22 cellular contexts compared by ENCODE assay signal in the genomic region with DNA sequence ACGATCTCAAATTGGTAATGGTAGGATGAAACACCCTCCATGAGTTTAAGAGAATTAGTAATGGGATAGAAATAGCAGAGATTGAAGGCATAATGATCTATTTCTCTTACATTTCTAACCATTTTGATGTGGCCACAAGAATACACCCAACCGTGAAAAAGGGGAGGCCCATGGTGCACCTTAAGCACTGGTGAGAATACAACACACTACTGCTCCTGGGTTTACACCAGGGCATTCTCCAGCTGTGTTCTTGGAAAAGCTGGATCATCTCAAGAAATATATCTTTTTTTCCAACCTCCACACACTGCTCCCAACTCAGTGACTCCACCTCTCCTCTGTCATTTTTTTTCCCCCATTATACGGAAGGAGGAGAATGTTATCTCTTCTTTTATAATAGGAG. TPM values are rescaled to one million over a fixed set of nuclear protein-coding genes. Genes with fewer than 3 reads are reported as not detected.
DNase-seq lines count a peak whose midpoint lies in the region; ATAC-seq and TF ChIP-seq lines count a peak whose summit lies in the region.
"Had no signal": no experiment of that assay in that cellular context is flagged by ENCODE, and none has a peak within 500 bp of the region (broad histone marks: within the 10 kb centered on the region; RNA-seq: fewer than 3 reads in every experiment).

No MANE protein-coding gene starts in this region.

- no peak overlapping the region for H3K4me3 ChIP-seq in breast epithelium
- H3K4me3 ChIP-seq in OCI-LY3 (ENCODE audit: low read length), result no peak overlapping the region
- no peak overlapping the region for H3K4me3 ChIP-seq in hepatocyte
- no peak overlapping the region for H3K4me3 ChIP-seq in neural progenitor cell

- H3K27me3 Mint-ChIP-seq in MCF 10A (ENCODE audit: insufficient read depth, unreplicated experiment), result no peaks in the 10 kb centered on the region
- H3K27me3 Mint-ChIP-seq in neural progenitor cell (ENCODE audit: insufficient read depth, low read depth), result peaks cover 29% of the 10 kb centered on the region

- no peaks in the 10 kb centered on the region for H3K9me2 ChIP-seq in hepatocyte (replicated peaks; ENCODE audit: insufficient read depth)

- intact Hi-C loops in MCF 10A (cut with micrococcal nuclease), result loop anchor here (5.0 kb wide), 1 partner anchor 122 kb away; no protein-coding TSS in a partner anchor
- intact Hi-C loops in breast epithelium (cut with DNase I; ENCODE audit: low total_unique reads), result no loop called here

- no peaks in the 10 kb centered on the region for H3K79me2 ChIP-seq in OCI-LY3 (ENCODE audit: low read length)
- H3K79me2 ChIP-seq in hepatocyte, result no peaks in the 10 kb centered on the region
- H3K79me2 ChIP-seq in neural progenitor cell (ENCODE audit: low read depth), result no peaks in the 10 kb centered on the region

- peak overlapping the region; percentile 81 for H3K4me3 Mint-ChIP-seq in MCF 10A (ENCODE audit: unreplicated experiment)
- H3K4me3 Mint-ChIP-seq in neural progenitor cell, result peak overlapping the region; percentile 15

- H3K4me1 ChIP-seq in breast epithelium (peaks cover 0 to 3% of the 10 kb centered on the region in 2 donors), OCI-LY3 (ENCODE audit: low read length) (peaks cover 20% of the 10 kb centered on the region), hepatocyte (ENCODE audit: insufficient read depth) (peaks cover 6% of the 10 kb centered on the region), neural progenitor cell (no peaks in the 10 kb centered on the region)

- H3K9me3 Mint-ChIP-seq in MCF 10A (ENCODE audit: unreplicated experiment) (no peaks in the 10 kb centered on the region), neural progenitor cell (peaks cover 4% of the 10 kb centered on the region)

- TF ChIP-seq POLR2A in breast epithelium (IDR thresholded peaks at IDR 0.05), result no peak

- H3K36me3 Mint-ChIP-seq in MCF 10A (ENCODE audit: insufficient read depth, unreplicated experiment) (no peaks in the 10 kb centered on the region), neural progenitor cell (no peaks in the 10 kb centered on the region)

- H2AFZ ChIP-seq in OCI-LY3 (ENCODE audit: low read depth, low read length) (no peak overlapping the region), hepatocyte (no peak overlapping the region), neural progenitor cell (replicated peaks) (no peak overlapping the region)

- H3K27ac Mint-ChIP-seq in MCF 10A (ENCODE audit: low read depth, unreplicated experiment) (peak overlapping the region; percentile 40), neural progenitor cell (no peak overlapping the region)

- CTCF ChIA-PET in MCF 10A (lab: Yijun Ruan, JAX), result interaction anchor here (0.6 to 4.8 kb wide), 8 partner anchors 9 to 1420 kb away, joined by 3 to 34 read pairs (median 5); no protein-coding TSS in a partner anchor

- no peaks in the 10 kb centered on the region for H3F3A ChIP-seq in neural progenitor cell (ENCODE audit: low read depth)

- ATAC-seq in HG03571 (IDR thresholded peaks at IDR 0.05; ENCODE audit: unreplicated experiment), result no peak
- ATAC-seq: PC-3 had no signal

- TF ChIP-seq CTCF in MCF 10A (IDR thresholded peaks at IDR 0.05; ENCODE audit: unreplicated experiment) (no peak), breast epithelium (IDR thresholded peaks at IDR 0.05) (no peak), OCI-LY3 (IDR thresholded peaks at IDR 0.05; ENCODE audit: low read depth, low read length) (no peak), hepatocyte (IDR thresholded peaks at IDR 0.05; ENCODE audit: poor library complexity) (no peak), neural progenitor cell (IDR thresholded peaks at IDR 0.05) (no peak)

- H3K36me3 ChIP-seq in breast epithelium, result no peaks in the 10 kb centered on the region
- no peaks in the 10 kb centered on the region for H3K36me3 ChIP-seq in OCI-LY3 (replicated peaks; ENCODE audit: low read depth, low read length)
- no peaks in the 10 kb centered on the region for H3K36me3 ChIP-seq in hepatocyte (replicated peaks; ENCODE audit: insufficient read depth, low read depth)
- no peaks in the 10 kb centered on the region for H3K36me3 ChIP-seq in neural progenitor cell

- H4K20me1 ChIP-seq in OCI-LY3 (ENCODE audit: insufficient read depth, low read length), result no peaks in the 10 kb centered on the region
- no peaks in the 10 kb centered on the region for H4K20me1 ChIP-seq in hepatocyte (ENCODE audit: insufficient read depth, poor library complexity, severe bottlenecking)
- no peaks in the 10 kb centered on the region for H4K20me1 ChIP-seq in neural progenitor cell (ENCODE audit: low read depth)

- 81% methylated on average over 3 of the region's 3 CpGs for WGBS in hepatocyte (ENCODE audit: low lambda C conversion rate, missing lambda C conversion rate)

- DNase-seq in MCF 10A (ENCODE audit: unreplicated experiment) (no peak), breast epithelium (ENCODE audit: low spot score in 2 of 2) (no peak), hepatocyte (ENCODE audit: low spot score) (no peak), neural progenitor cell (ENCODE audit: low spot score) (no peak), NCI-H446 treated with DMSO at 0.1 percent for 48 hours (lab: John Stamatoyannopoulos, UW) (no peak), NCI-H510A treated with DMSO at 0.1 percent for 48 hours (lab: John Stamatoyannopoulos, UW) (no peak)
- DNase-seq: Calu3, DMS79 treated with DMSO at 0.1 percent for 48 hours, IMR-90, KG1, NCI-H1048, NCI-H1417 treated with DMSO at 0.1 percent for 48 hours, NCI-H1694 treated with DMSO at 0.1 percent for 48 hours, NCI-H2081, NCI-H2227 treated with DMSO at 0.1 percent for 48 hours, NCI-H524, NCI-H774, PC-3 had no signal

- no peaks in the 10 kb centered on the region for H3K9me3 ChIP-seq in breast epithelium
- H3K9me3 ChIP-seq in OCI-LY3 (ENCODE audit: insufficient read depth, low read length), result no peaks in the 10 kb centered on the region
- H3K9me3 ChIP-seq in hepatocyte (ENCODE audit: low read depth), result no peaks in the 10 kb centered on the region
- H3K9me3 ChIP-seq in neural progenitor cell (ENCODE audit: low read depth), result no peaks in the 10 kb centered on the region

- H3K4me1 Mint-ChIP-seq in MCF 10A (ENCODE audit: insufficient read depth, unreplicated experiment), result peaks cover 33% of the 10 kb centered on the region
- peaks cover 8% of the 10 kb centered on the region for H3K4me1 Mint-ChIP-seq in neural progenitor cell

- POLR2A ChIA-PET in MCF 10A (lab: Yijun Ruan, JAX), result interaction anchor here (0.5 to 2.7 kb wide), 13 partner anchors 8 to 406 kb away, joined by 3 to 14 read pairs (median 4); no protein-coding TSS in a partner anchor

- H3K27ac ChIP-seq in breast epithelium (no peak overlapping the region), OCI-LY3 (ENCODE audit: low read length) (no peak overlapping the region), hepatocyte (no peak overlapping the region), neural progenitor cell (no peak overlapping the region)
- H3K27ac ChIP-seq: 22Rv1 had no signal

- no peak overlapping the region for H3K9ac ChIP-seq in OCI-LY3 (ENCODE audit: low read length)
- H3K9ac ChIP-seq in neural progenitor cell, result no peak overlapping the region

- H3K4me2 ChIP-seq in OCI-LY3 (ENCODE audit: low read length) (peak overlapping the region; percentile 8; the same call in 1 of the 2 replicates), hepatocyte (peak overlapping the region; percentile 94), neural progenitor cell (no peak overlapping the region)

- no TSS peak for BruUV-seq in MCF 10A (replicated peaks; lab: Mats Ljungman, UMichigan)

- H3K27me3 ChIP-seq in breast epithelium (peaks cover 0 to 24% of the 10 kb centered on the region in 2 donors), OCI-LY3 (ENCODE audit: low read depth, low read length) (0 out of 2 replicates have a peak, but pooled peaks cover 7% of the 10 kb centered on the region), hepatocyte (peaks cover 70% of the 10 kb centered on the region), neural progenitor cell (peaks cover 77% of the 10 kb centered on the region)

RNA-seq across cellular contexts. Expression of gene QRFPR, which starts 1.5 kb away (rescaled TPM):
- 6.5 and 8.4 TPM in 2 replicates for total RNA-seq in MCF 10A (2022)
- total RNA-seq in breast epithelium, result 1 to 10 TPM in 1 of 3 donors, under 1 TPM in 1, not detected in 1; 0.66 to 1.3 TPM
- 0.17 and 0.68 TPM in 2 replicates for total RNA-seq in hepatocyte
- polyA plus RNA-seq in hepatocyte, result not detected in 2 replicates
- 0.25 TPM in 1 of 2 replicates, not detected in the other for total RNA-seq in neural progenitor cell (ENCODE audit: low replicate concordance)
- total RNA-seq: IMR-90, PC-3 had no signal
- polyA plus RNA-seq: BJ, IMR-90 had no signal
